Comparison of ENCODE assay signal across 23 cellular contexts in genomic region chr21:33133912-33134311, GRCh38.
"Had no signal": no experiment of that assay in that cellular context is flagged by ENCODE, and none has a peak within 500 bp of the region (broad histone marks: within the 10 kb centered on the region; RNA-seq: fewer than 3 reads in every experiment).

No MANE protein-coding gene starts in this region.

- H3K9me3 Mint-ChIP-seq: activated CD4-positive, alpha-beta memory T cell treated with anti-CD3 and anti-CD28 coated beads, Interleukin-2, amount 10 ng/mL, durations not matched to agents 7 days and 5 days; activated naive CD4-positive, alpha-beta T cell treated with anti-CD3 and anti-CD28 coated beads, Interleukin-2, amount 10 ng/mL, durations not matched to agents 7 days and 5 days; neural crest cell; type B pancreatic cell had no signal

- H3K27me3 ChIP-seq: vagina had no signal

- H3K4me2 ChIP-seq: smooth muscle cell had no signal

- H3K27ac ChIP-seq: sigmoid colon, thoracic aorta, vagina had no signal

- ATAC-seq: activated CD8-positive, alpha-beta memory T cell treated with anti-CD3 and anti-CD28 coated beads, Interleukin-2, amount 10 ng/mL, durations not matched to agents 7 days and 5 days; left lobe of liver; naive thymus-derived CD4-positive, alpha-beta T cell had no signal

- H3K4me3 ChIP-seq: lung, sigmoid colon, smooth muscle cell, thoracic aorta, vagina had no signal

- H3K4me1 ChIP-seq: sigmoid colon, vagina had no signal

- H3K27ac Mint-ChIP-seq: activated CD4-positive, alpha-beta memory T cell treated with anti-CD3 and anti-CD28 coated beads, Interleukin-2, amount 10 ng/mL, durations not matched to agents 7 days and 5 days; activated CD8-positive, alpha-beta memory T cell treated with anti-CD3 and anti-CD28 coated beads, Interleukin-2, amount 10 ng/mL, durations not matched to agents 7 days and 5 days; activated naive CD4-positive, alpha-beta T cell treated with anti-CD3 and anti-CD28 coated beads, Interleukin-2, amount 10 ng/mL, durations not matched to agents 7 days and 5 days; naive thymus-derived CD4-positive, alpha-beta T cell; type B pancreatic cell had no signal

- DNase-seq: activated CD4-positive, alpha-beta memory T cell treated with anti-CD3 and anti-CD28 coated beads, Interleukin-2, amount 10 ng/mL, durations not matched to agents 7 days and 5 days; activated CD4-positive, alpha-beta T cell treated with anti-CD3 and anti-CD28 coated beads for 48 hours; activated CD8-positive, alpha-beta memory T cell treated with anti-CD3 and anti-CD28 coated beads, Interleukin-2, amount 10 ng/mL, durations not matched to agents 7 days and 5 days; activated effector memory CD4-positive, alpha-beta T cell treated with anti-CD3 and anti-CD28 coated beads, Interleukin-2, amount 50 U/mL, for 16 hours; activated naive CD4-positive, alpha-beta T cell treated with anti-CD3 and anti-CD28 coated beads, Interleukin-2, amount 10 ng/mL, durations not matched to agents 7 days and 5 days; activated T-cell treated with anti-CD3 and anti-CD28 coated beads for 4 hours; amygdala; cerebellar nuclear complex; cortex of kidney; kidney; naive thymus-derived CD4-positive, alpha-beta T cell; sigmoid colon; stimulated activated CD4-positive, alpha-beta T cell treated with anti-CD3 and anti-CD28 coated beads, Interleukin-2, amount 100 ng/mL, for 48 hours; stimulated activated CD8-positive, alpha-beta memory T cell treated with anti-CD3 and anti-CD28 coated beads, Interleukin-4, amount 100 ng/mL, for 48 hours; stimulated activated naive CD4-positive, alpha-beta T cell had no signal

- H3K4me1 Mint-ChIP-seq: activated CD4-positive, alpha-beta memory T cell treated with anti-CD3 and anti-CD28 coated beads, Interleukin-2, amount 10 ng/mL, durations not matched to agents 7 days and 5 days; activated CD8-positive, alpha-beta memory T cell treated with anti-CD3 and anti-CD28 coated beads, Interleukin-2, amount 10 ng/mL, durations not matched to agents 7 days and 5 days; activated naive CD4-positive, alpha-beta T cell treated with anti-CD3 and anti-CD28 coated beads, Interleukin-2, amount 10 ng/mL, durations not matched to agents 7 days and 5 days; neural crest cell had no signal

- FAIRE-seq: bronchial epithelial cell, kidney had no signal

- H3K36me3 Mint-ChIP-seq: activated CD8-positive, alpha-beta memory T cell treated with anti-CD3 and anti-CD28 coated beads, Interleukin-2, amount 10 ng/mL, durations not matched to agents 7 days and 5 days; activated naive CD4-positive, alpha-beta T cell treated with anti-CD3 and anti-CD28 coated beads, Interleukin-2, amount 10 ng/mL, durations not matched to agents 7 days and 5 days; naive thymus-derived CD4-positive, alpha-beta T cell; type B pancreatic cell had no signal

- H3K4me3 Mint-ChIP-seq: activated CD4-positive, alpha-beta memory T cell treated with anti-CD3 and anti-CD28 coated beads, Interleukin-2, amount 10 ng/mL, durations not matched to agents 7 days and 5 days; activated CD8-positive, alpha-beta memory T cell treated with anti-CD3 and anti-CD28 coated beads, Interleukin-2, amount 10 ng/mL, durations not matched to agents 7 days and 5 days; activated naive CD4-positive, alpha-beta T cell treated with anti-CD3 and anti-CD28 coated beads, Interleukin-2, amount 10 ng/mL, durations not matched to agents 7 days and 5 days; naive thymus-derived CD4-positive, alpha-beta T cell; neural crest cell; type B pancreatic cell had no signal

- H3K9me3 ChIP-seq: sigmoid colon, thoracic aorta, vagina had no signal

- H3K36me3 ChIP-seq: sigmoid colon, thoracic aorta, vagina had no signal
